Comparison of ENCODE assay signal across 8 cellular contexts in genomic region chr17:45490615-45491433, GRCh38. TPM values are rescaled to one million over a fixed set of nuclear protein-coding genes. Genes with fewer than 3 reads are reported as not detected.
DNase-seq lines count a peak whose midpoint lies in the region; ATAC-seq lines count a peak whose summit lies in the region.
"Not testable (repeated sequence)": the region's sequence is repeated elsewhere in the genome, so short reads cannot be mapped to it uniquely, and the experiment has no call there.

TSS of gene PLEKHM1 (minus strand) at chr17:45490721. CDS start at chr17:45482484, 8,237 bp downstream.

- H3K9me3 Mint-ChIP-seq in effector memory CD8-positive, alpha-beta T cell = not testable (repeated sequence)

- DNase-seq in COLO668 (lab: John Stamatoyannopoulos, UW; ENCODE audit: unreplicated experiment) (peak; percentile 77), HT-29 (ENCODE audit: low spot score) (peak; percentile 77), NOMO-1 treated with DMSO at 0.1 percent for 48 hours (lab: John Stamatoyannopoulos, UW; ENCODE audit: unreplicated experiment) (peak; percentile 60), medulla oblongata (ENCODE audit: extremely low spot score) (peak; percentile 78)
- DNase-seq in activated CD8-positive, alpha-beta memory T cell treated with anti-CD3 and anti-CD28 coated beads for 48 hours (ENCODE audit: low read depth in 2 of 3, low spot score in 2 of 3) = peak; percentile 59 to 76 (median 68)
- DNase-seq in effector memory CD8-positive, alpha-beta T cell = peak; percentile 66 to 77 (median 76)
- DNase-seq in stimulated activated CD4-positive, alpha-beta T cell treated with anti-CD3 and anti-CD28 coated beads, TNF-alpha, amount 100 ng/mL, for 4 hours (ENCODE audit: low read depth in 3 of 3) = peak; percentile 62 to 64 (median 63)

- peak within 1 kb of the TSS; percentile 84 to 95 for H3K4me3 Mint-ChIP-seq in effector memory CD8-positive, alpha-beta T cell

- not testable (repeated sequence) for H3K27me3 Mint-ChIP-seq in effector memory CD8-positive, alpha-beta T cell

- peak within 1 kb of the TSS; percentile 90 to 98 for H3K27ac Mint-ChIP-seq in effector memory CD8-positive, alpha-beta T cell

- ATAC-seq in GM21360 (IDR thresholded peaks at IDR 0.05; ENCODE audit: unreplicated experiment) = peak; percentile 91
- ATAC-seq in effector memory CD8-positive, alpha-beta T cell (replicated peaks) = peak; percentile 94

- H3K36me3 Mint-ChIP-seq in effector memory CD8-positive, alpha-beta T cell (ENCODE audit: insufficient read depth) = not testable (repeated sequence)

- H3K4me1 Mint-ChIP-seq in effector memory CD8-positive, alpha-beta T cell (ENCODE audit: low read depth in 2 of 2) = peaks cover 17 to 23% of the 10 kb centered on the region in 2 donors

RNA-seq across cellular contexts. Expression of gene PLEKHM1, which starts in this region (rescaled TPM):
- 22.7 and 34.2 TPM in 2 replicates for total RNA-seq in HT-29 (2014; rRNA removed; shearing (Covaris generic))

Comparison
In these comparisons a context has a peak if more than half of its experiments do, and no peak if none do; other contexts are left out.
1. Peak in every context shown above with its lines: DNase-seq and ATAC-seq.